ENCODE assay signal across 1 cellular context in the genomic region with DNA sequence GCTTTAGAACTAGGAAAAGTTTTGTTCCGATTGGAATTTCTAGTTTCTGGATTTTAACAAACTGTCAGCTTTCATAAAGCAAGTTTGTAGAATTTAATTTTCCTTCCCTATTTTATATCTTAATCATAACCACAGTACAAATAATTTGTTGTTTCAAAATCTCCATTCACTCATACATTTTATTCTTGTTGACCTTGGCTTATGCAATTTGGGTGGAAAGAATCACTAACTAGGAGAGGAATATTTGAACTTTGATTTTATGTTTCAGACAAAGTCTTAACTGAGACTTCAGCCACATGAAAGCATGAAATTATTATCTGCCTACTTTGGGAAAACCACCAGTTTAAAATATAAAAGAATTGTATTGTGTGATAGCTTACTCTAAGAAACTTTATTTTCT.
TF ChIP-seq lines count a peak whose summit lies in the region.

No MANE protein-coding gene starts in this region.

TF ChIP-seq in IMR-90, 13 proteins besides CTCF, POLR2A, EP300 and RAD21:
- TF ChIP-seq, protein P1, sequence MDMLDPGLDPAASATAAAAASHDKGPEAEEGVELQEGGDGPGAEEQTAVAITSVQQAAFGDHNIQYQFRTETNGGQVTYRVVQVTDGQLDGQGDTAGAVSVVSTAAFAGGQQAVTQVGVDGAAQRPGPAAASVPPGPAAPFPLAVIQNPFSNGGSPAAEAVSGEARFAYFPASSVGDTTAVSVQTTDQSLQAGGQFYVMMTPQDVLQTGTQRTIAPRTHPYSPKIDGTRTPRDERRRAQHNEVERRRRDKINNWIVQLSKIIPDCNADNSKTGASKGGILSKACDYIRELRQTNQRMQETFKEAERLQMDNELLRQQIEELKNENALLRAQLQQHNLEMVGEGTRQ (IDR thresholded peaks at IDR 0.05; ENCODE audit: low read depth, low read length), result no peak
- TF ChIP-seq BHLHE40 (IDR thresholded peaks at IDR 0.05; ENCODE audit: low read depth, low read length) (no peak), SMC3 (IDR thresholded peaks at IDR 0.05; ENCODE audit: low read depth, low read length) (no peak)
TF ChIP-seq in IMR-90: peak in this region for 0.
